ENCODE assay signal across 8 cellular contexts in the genomic region with DNA sequence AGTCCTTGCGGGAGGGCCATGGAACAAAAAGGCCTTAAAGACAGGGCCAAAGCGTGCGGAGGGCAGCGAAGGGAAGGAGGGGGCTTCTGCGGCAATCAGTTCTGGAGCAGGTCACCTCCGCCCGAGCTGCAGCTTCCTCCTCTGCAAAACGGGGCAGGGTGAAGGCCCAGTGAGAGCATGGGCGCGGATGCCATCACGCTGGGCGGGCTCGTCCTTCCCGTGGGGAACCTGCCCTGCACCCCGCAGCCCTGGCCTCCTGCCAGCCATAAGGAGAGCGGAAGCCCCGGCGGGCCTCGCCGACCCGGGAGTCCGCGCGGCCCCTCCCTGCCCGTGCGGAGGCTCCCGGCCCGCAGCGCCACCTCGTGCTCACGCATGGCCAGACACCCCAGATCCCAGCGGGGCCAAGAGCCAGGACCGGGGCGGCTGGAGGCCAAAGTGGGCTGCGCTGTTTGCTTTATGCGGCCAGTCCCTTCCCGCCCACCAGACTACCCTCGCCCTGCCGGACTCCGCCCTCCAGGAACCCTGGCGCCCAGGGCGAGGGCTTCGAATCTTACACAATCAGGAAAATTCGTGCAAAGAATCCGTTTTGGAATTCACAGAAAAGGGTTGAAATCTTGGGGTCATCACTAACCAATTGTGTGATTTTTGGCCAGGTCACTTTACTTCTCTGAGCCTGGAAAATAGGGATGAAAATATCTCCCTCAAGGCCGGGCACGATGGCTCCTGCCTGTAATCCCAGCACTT. TPM values are rescaled to one million over a fixed set of nuclear protein-coding genes. Genes with fewer than 3 reads are reported as not detected.
DNase-seq lines count a peak whose midpoint lies in the region; ATAC-seq lines count a peak whose summit lies in the region.

No MANE protein-coding gene starts in this region.

- H3K36me3 ChIP-seq in NT2/D1 (ENCODE audit: insufficient read depth, insufficient read length, low read length) (peaks cover 33% of the 10 kb centered on the region), esophagus (ENCODE audit: control insufficient read depth in 2 of 2, insufficient read depth in 2 of 2, low read length in 1 of 2) (peaks cover 0 to 23% of the 10 kb centered on the region in 2 donors), muscle layer of colon (ENCODE audit: insufficient read depth, low read length) (no peaks in the 10 kb centered on the region)

- 7 to 9% methylated on average over 42 to 47 of the region's 47 CpGs for WGBS in esophagus, 2 donors

- H3K4me1 ChIP-seq in NT2/D1 (ENCODE audit: insufficient read depth, insufficient read length) (peaks cover 5% of the 10 kb centered on the region), esophagus (ENCODE audit: control insufficient read depth in 2 of 2, insufficient read depth in 2 of 2, low read length in 1 of 2) (peaks cover 9 to 36% of the 10 kb centered on the region in 2 donors), muscle layer of colon (ENCODE audit: insufficient read depth, low read length) (peaks cover 11% of the 10 kb centered on the region)

- peak; percentile 82 for ATAC-seq in HG03135 (IDR thresholded peaks at IDR 0.05; ENCODE audit: unreplicated experiment)

- DNase-seq in DMS 273 (lab: John Stamatoyannopoulos, UW; ENCODE audit: unreplicated experiment), result peak; percentile 87
- no peak for DNase-seq in DMS 273 treated with DMSO at 0.1 percent for 48 hours (lab: John Stamatoyannopoulos, UW)
- no peak for DNase-seq in NT2/D1 (ENCODE audit: low read depth, low spot score)
- DNase-seq in activated T-cell treated with anti-CD3 and anti-CD28 coated beads for 4 hours, result peak; percentile 52
- DNase-seq in stimulated activated CD8-positive, alpha-beta memory T cell treated with anti-CD3 and anti-CD28 coated beads, Interleukin-4, amount 100 ng/mL, for 48 hours, result peak; percentile 85

- H3K27me3 ChIP-seq in NT2/D1 (ENCODE audit: insufficient read depth, insufficient read length) (no peaks in the 10 kb centered on the region), esophagus (ENCODE audit: control insufficient read depth in 1 of 2, insufficient read depth in 2 of 2, low read length in 2 of 2) (no peaks in the 10 kb centered on the region), muscle layer of colon (ENCODE audit: control insufficient read depth in 1 of 2, insufficient read depth in 2 of 2, low read length in 2 of 2) (no peaks in the 10 kb centered on the region)

- H3K9ac ChIP-seq in NT2/D1 (ENCODE audit: insufficient read length, low read depth), result peak overlapping the region; percentile 61
- H3K9ac ChIP-seq in muscle layer of colon (ENCODE audit: low read length), result no peak overlapping the region

- H3K27ac ChIP-seq in esophagus (ENCODE audit: low read depth in 2 of 2, low read length in 1 of 2) (peak overlapping the region; percentile 32 to 89), muscle layer of colon (ENCODE audit: low read depth, low read length) (peak overlapping the region; percentile 43)

- H3K9me3 ChIP-seq in NT2/D1 (ENCODE audit: insufficient read depth, low read length), result no peaks in the 10 kb centered on the region
- H3K9me3 ChIP-seq in esophagus (ENCODE audit: control insufficient read depth in 2 of 2, insufficient read depth in 1 of 2, low read depth in 1 of 2, low read length in 1 of 2), result no peaks in the 10 kb centered on the region
- no peaks in the 10 kb centered on the region for H3K9me3 ChIP-seq in muscle layer of colon (ENCODE audit: low read length)

- no peak overlapping the region for H3K4me3 ChIP-seq in NT2/D1 (ENCODE audit: insufficient read length, low read depth)
- no peak overlapping the region for H3K4me3 ChIP-seq in esophagus (ENCODE audit: low read depth in 1 of 2, low read length in 2 of 2)
- peak overlapping the region; percentile 12 to 45 for H3K4me3 ChIP-seq in muscle layer of colon (ENCODE audit: low read depth in 1 of 2, low read length in 2 of 2)

RNA-seq across cellular contexts. Expression of gene TSKU, which starts 16.1 kb away (rescaled TPM):
- 10 to 100 TPM; 23.9 to 34.8 TPM for polyA plus RNA-seq in esophagus

Comparison
In these comparisons a context has a peak if more than half of its experiments do, and no peak if none do; other contexts are left out.
1. DNase-seq: peak in DMS 273 (single experiment), activated T-cell treated with anti-CD3 and anti-CD28 coated beads for 4 hours (single experiment) and stimulated activated CD8-positive, alpha-beta memory T cell treated with anti-CD3 and anti-CD28 coated beads, Interleukin-4, amount 100 ng/mL, for 48 hours (single experiment); none in DMS 273 treated with DMSO at 0.1 percent for 48 hours (single experiment) and NT2/D1 (single experiment).
2. H3K4me3 ChIP-seq: peak in muscle layer of colon (2 of 2); none in NT2/D1 (single experiment) and esophagus (0 of 2).